12 cellular contexts compared by ENCODE assay signal in the genomic region with DNA sequence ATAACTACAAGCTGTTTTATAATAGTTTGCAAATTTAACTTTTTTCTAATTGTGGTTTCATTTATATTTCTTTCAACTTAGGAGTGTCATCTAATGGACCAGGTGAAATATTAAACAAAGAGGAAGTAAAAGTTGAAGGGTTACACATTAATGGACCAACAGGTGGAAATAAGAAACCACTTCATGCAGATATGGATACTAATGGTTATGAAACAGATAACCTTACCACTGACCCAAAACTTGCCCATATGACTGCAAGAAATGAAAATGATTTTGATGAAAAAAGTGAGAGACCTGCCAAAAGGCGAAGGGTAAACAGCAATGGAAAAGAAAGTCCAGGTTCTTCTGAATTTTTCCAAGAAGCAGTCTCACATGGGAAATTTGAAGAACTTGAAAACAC. TPM values are rescaled to one million over a fixed set of nuclear protein-coding genes. Genes with fewer than 3 reads are reported as not detected.
DNase-seq lines count a peak whose midpoint lies in the region; ATAC-seq and TF ChIP-seq lines count a peak whose summit lies in the region.
"Had no signal": no experiment of that assay in that cellular context is flagged by ENCODE, and none has a peak within 500 bp of the region (broad histone marks: within the 10 kb centered on the region; RNA-seq: fewer than 3 reads in every experiment).

No MANE protein-coding gene starts in this region.

- TF ChIP-seq CTCF in GM10248 (IDR thresholded peaks at IDR 0.05; ENCODE audit: control extremely low read depth, extremely low read depth, low read depth, missing control alignments) (no peak), chondrocyte (IDR thresholded peaks at IDR 0.05) (no peak), brain microvascular endothelial cell (IDR thresholded peaks at IDR 0.05; ENCODE audit: low read depth, low read length, missing control alignments) (no peak)

- CTCF ChIA-PET in GM10248 (lab: Yijun Ruan, JAX) = interaction anchor here (0.9 to 5.4 kb wide), 2 partner anchors 12 to 59 kb away, joined by 3 to 31 read pairs; no protein-coding TSS in a partner anchor

- H3K4me1 Mint-ChIP-seq in chondrocyte (ENCODE audit: low read depth) = peaks cover 4% of the 10 kb centered on the region

- peaks cover 32% of the 10 kb centered on the region for H3K36me3 ChIP-seq in brain microvascular endothelial cell (replicated peaks)
- H3K36me3 ChIP-seq: uterus had no signal

- H3K9me3 Mint-ChIP-seq in activated naive CD4-positive, alpha-beta T cell treated with anti-CD3 and anti-CD28 coated beads, Interleukin-2, amount 50 U/mL, for 72 hours = no peaks in the 10 kb centered on the region
- H3K9me3 Mint-ChIP-seq in chondrocyte (ENCODE audit: low read depth) = no peaks in the 10 kb centered on the region

- in situ Hi-C loops in brain microvascular endothelial cell (cut with HindIII; ENCODE audit: low pct_ligation_motif_present, low sequenced_read_pairs) = no loop called here

- ATAC-seq in GM19397 (IDR thresholded peaks at IDR 0.05; ENCODE audit: unreplicated experiment) (peak; percentile 75), HG03039 (IDR thresholded peaks at IDR 0.05; ENCODE audit: unreplicated experiment) (peak; percentile 89)
- ATAC-seq in activated naive CD4-positive, alpha-beta T cell treated with anti-CD3 and anti-CD28 coated beads, Interleukin-2, amount 50 U/mL, for 72 hours = peak; percentile 22 to 59

- no peak overlapping the region for H3K4me3 ChIP-seq in brain microvascular endothelial cell (ENCODE audit: low read depth, low read length)
- H3K4me3 ChIP-seq: uterus had no signal

- no peak overlapping the region for H3K4me3 Mint-ChIP-seq in chondrocyte (ENCODE audit: unreplicated experiment)

- H3K27ac Mint-ChIP-seq in activated naive CD4-positive, alpha-beta T cell treated with anti-CD3 and anti-CD28 coated beads, Interleukin-2, amount 50 U/mL, for 72 hours = peak overlapping the region in 1 of 2 donors; percentile 95
- no peak overlapping the region for H3K27ac Mint-ChIP-seq in chondrocyte (ENCODE audit: unreplicated experiment)

- H3K36me3 Mint-ChIP-seq in activated naive CD4-positive, alpha-beta T cell treated with anti-CD3 and anti-CD28 coated beads, Interleukin-2, amount 50 U/mL, for 72 hours = peaks cover 0 to 40% of the 10 kb centered on the region in 2 donors
- H3K36me3 Mint-ChIP-seq in chondrocyte (ENCODE audit: low read depth) = peaks cover 18% of the 10 kb centered on the region

- DNase-seq in GM10248 (ENCODE audit: extremely low spot score) (peak; percentile 38), cerebellar nuclear complex (lab: John Stamatoyannopoulos, UW) (no peak), chondrocyte (ENCODE audit: low spot score) (no peak), NCI-H524 (lab: John Stamatoyannopoulos, UW) (no peak), brain microvascular endothelial cell (no peak)
- no peak for DNase-seq in activated naive CD4-positive, alpha-beta T cell treated with anti-CD3 and anti-CD28 coated beads, Interleukin-2, amount 50 U/mL, for 72 hours (ENCODE audit: low spot score in 2 of 2)
- DNase-seq: activated CD4-positive, CD25-positive, alpha-beta regulatory T cell; dermis blood vessel endothelial cell; NCI-H446; uterus had no signal

- H3K27me3 ChIP-seq in brain microvascular endothelial cell (replicated peaks) = no peaks in the 10 kb centered on the region
- H3K27me3 ChIP-seq: uterus had no signal

- POLR2A ChIA-PET in GM10248 (lab: Yijun Ruan, JAX) = no interaction called here

- no peaks in the 10 kb centered on the region for H3K27me3 Mint-ChIP-seq in chondrocyte (ENCODE audit: low read depth)

- no peak overlapping the region for H3K27ac ChIP-seq in brain microvascular endothelial cell
- H3K27ac ChIP-seq: uterus had no signal

RNA-seq across cellular contexts. Expression of gene MIER1, which starts 59.7 kb away (rescaled TPM):
- 10 to 100 TPM; 51.1 to 56.5 TPM for total RNA-seq in activated naive CD4-positive, alpha-beta T cell treated with anti-CD3 and anti-CD28 coated beads, Interleukin-2, amount 50 U/mL, for 72 hours
- 39.3 to 41.1 TPM (median 40.1 TPM) in 3 replicates for total RNA-seq in chondrocyte

RNA-seq across cellular contexts. Expression of gene DNAI4, which starts 59.8 kb away (rescaled TPM):
- total RNA-seq in activated naive CD4-positive, alpha-beta T cell treated with anti-CD3 and anti-CD28 coated beads, Interleukin-2, amount 50 U/mL, for 72 hours = 1 to 10 TPM; 1.7 to 3.0 TPM
- total RNA-seq in chondrocyte = 5.8 to 13.0 TPM (median 9.6 TPM) in 3 replicates
